In genomic region chr10:7029672-7030071, GRCh38 we compare ENCODE assay signal across 30 cellular contexts.
"Had no signal": no experiment of that assay in that cellular context is flagged by ENCODE, and none has a peak within 500 bp of the region (broad histone marks: within the 10 kb centered on the region; RNA-seq: fewer than 3 reads in every experiment).

No MANE protein-coding gene starts in this region.

- H3K4me3 ChIP-seq: neural progenitor cell, psoas muscle, sigmoid colon, testis, transverse colon had no signal

- H3K4me1 ChIP-seq: neural progenitor cell, parathyroid adenoma, psoas muscle, sigmoid colon, testis, transverse colon had no signal

- H3K4me1 Mint-ChIP-seq: activated B cell treated with CpG ODN at 0.5 μM for 24 hours, endodermal cell, neural progenitor cell had no signal

- DNase-seq: activated B cell treated with CpG ODN at 0.5 μM for 24 hours; activated CD4-positive, alpha-beta T cell treated with anti-CD3 and anti-CD28 coated beads, Interleukin-2, amount 50 U/mL, for 4 hours; activated effector memory CD4-positive, alpha-beta T cell treated with anti-CD3 and anti-CD28 coated beads, Interleukin-2, amount 50 U/mL, for 16 hours; activated naive CD4-positive, alpha-beta T cell treated with anti-CD3 and anti-CD28 coated beads for 36 hours; activated naive CD8-positive, alpha-beta T cell treated with anti-CD3 and anti-CD28 coated beads, Interleukin-2, amount 10 ng/mL, durations not matched to agents 7 days and 5 days; activated T-cell treated with anti-CD3 and anti-CD28 coated beads for 4 hours; amniotic stem cell; brain microvascular endothelial cell; cortex of kidney; endodermal cell; foreskin fibroblast; head of caudate nucleus; hippocampal formation; kidney; left colon; midbrain; naive thymus-derived CD4-positive, alpha-beta T cell; occipital lobe; psoas muscle; sigmoid colon; stimulated activated CD4-positive, alpha-beta T cell treated with anti-CD3 and anti-CD28 coated beads, Interleukin-1b, Interleukin-23, amount 100 ng/mL, for 48 hours; stimulated activated CD4-positive, alpha-beta T cell treated with anti-CD3 and anti-CD28 coated beads, Interleukin-4, amount 100 ng/mL, for 4 hours; stimulated activated CD8-positive, alpha-beta memory T cell treated with anti-CD3 and anti-CD28 coated beads, Interleukin-4, amount 100 ng/mL, for 48 hours; stimulated activated naive B cell treated with anti-CD40 and anti-IgM and Interleukin-4, amounts not matched to agents 10 μg/mL and 1 μg/mL and 100 μg/mL, for 72 hours; testis; transverse colon had no signal

- H3K27ac Mint-ChIP-seq: activated B cell treated with CpG ODN at 0.5 μM for 24 hours; activated naive CD4-positive, alpha-beta T cell treated with anti-CD3 and anti-CD28 coated beads for 36 hours; endodermal cell; neural progenitor cell; stimulated activated naive B cell treated with anti-CD40 and anti-IgM and Interleukin-4, amounts not matched to agents 10 μg/mL and 1 μg/mL and 100 μg/mL, for 72 hours had no signal

- ATAC-seq: esophagus mucosa; left colon; psoas muscle; stimulated activated naive B cell treated with anti-CD40 and anti-IgM and Interleukin-4, amounts not matched to agents 10 μg/mL and 1 μg/mL and 100 μg/mL, for 72 hours had no signal

- H3K9me3 Mint-ChIP-seq: activated naive CD4-positive, alpha-beta T cell treated with anti-CD3 and anti-CD28 coated beads for 36 hours; endodermal cell had no signal

- H3K4me3 Mint-ChIP-seq: activated B cell treated with CpG ODN at 0.5 μM for 24 hours; activated naive CD4-positive, alpha-beta T cell treated with anti-CD3 and anti-CD28 coated beads for 36 hours; activated naive CD8-positive, alpha-beta T cell treated with anti-CD3 and anti-CD28 coated beads, Interleukin-2, amount 10 ng/mL, durations not matched to agents 7 days and 5 days; endodermal cell; neural progenitor cell; stimulated activated naive B cell treated with anti-CD40 and anti-IgM and Interleukin-4, amounts not matched to agents 10 μg/mL and 1 μg/mL and 100 μg/mL, for 72 hours; T-cell had no signal

- H3K9ac ChIP-seq: neural progenitor cell, parathyroid adenoma had no signal

- H3K4me2 ChIP-seq: neural progenitor cell had no signal

- H3K36me3 ChIP-seq: brain microvascular endothelial cell, neural progenitor cell, sigmoid colon, transverse colon had no signal

- H3K27me3 ChIP-seq: brain microvascular endothelial cell, neural progenitor cell, sigmoid colon, testis, transverse colon had no signal

- H3K27ac ChIP-seq: brain microvascular endothelial cell, neural progenitor cell, parathyroid adenoma, psoas muscle, sigmoid colon, testis, transverse colon had no signal

- H3K79me2 ChIP-seq: parathyroid adenoma had no signal

- H3K27me3 Mint-ChIP-seq: activated naive CD8-positive, alpha-beta T cell treated with anti-CD3 and anti-CD28 coated beads, Interleukin-2, amount 10 ng/mL, durations not matched to agents 7 days and 5 days; naive thymus-derived CD4-positive, alpha-beta T cell; T-cell had no signal

- H3K36me3 Mint-ChIP-seq: neural progenitor cell, T-cell had no signal
